Comparison of ENCODE assay signal across 1 cellular context in genomic region chr15:83462953-83463433, GRCh38.
A peak's percentile ranks its signal among the peaks of the same experiment; 100 is the strongest.
TF ChIP-seq lines count a peak whose summit lies in the region.

No MANE protein-coding gene starts in this region.

TF ChIP-seq in K562, 482 proteins besides CTCF, POLR2A, EP300 and RAD21 (continued from another document and continues in another):
- TF ChIP-seq ATF2 (CRISPR knock-in tag; IDR thresholded peaks at IDR 0.05) = no peak
- peak; percentile 46 for TF ChIP-seq HES1 (IDR thresholded peaks at IDR 0.05; ENCODE audit: low read depth)
- TF ChIP-seq CEBPB (tag; IDR thresholded peaks at IDR 0.05) = no peak
- peak; percentile 24; the same call in 1 of the 2 replicates for TF ChIP-seq CREB3L1 (IDR thresholded peaks at IDR 0.05; ENCODE audit: borderline replicate concordance, low read depth)
- TF ChIP-seq CBFA2T2 (conservative IDR thresholded peaks at IDR 0.05) = peak; percentile 95
- TF ChIP-seq FOXK2 (conservative IDR thresholded peaks at IDR 0.05 in 1 of 2, IDR thresholded peaks at IDR 0.05 in 1 of 2; ENCODE audit: low read depth in 2 of 2) = peak in 1 of 2 experiments; percentile 20; a peak in 1 of 4 replicates
- TF ChIP-seq THAP7 (CRISPR knock-in tag; IDR thresholded peaks at IDR 0.05) = no peak
- no peak; the same call in 1 of the 2 replicates for TF ChIP-seq RAD51 (IDR thresholded peaks at IDR 0.05; ENCODE audit: borderline replicate concordance, low read depth)
- no peak for TF ChIP-seq BRF2 (IDR thresholded peaks at IDR 0.05; ENCODE audit: borderline replicate concordance, insufficient read depth, insufficient read length)
- peak; percentile 87 for TF ChIP-seq SOX6 (IDR thresholded peaks at IDR 0.05)
- TF ChIP-seq ZNF165 (CRISPR knock-in tag; IDR thresholded peaks at IDR 0.05; ENCODE audit: borderline replicate concordance) = no peak
- TF ChIP-seq ARID3A (IDR thresholded peaks at IDR 0.05; ENCODE audit: borderline replicate concordance, low read depth, low read length) = peak; percentile 74; the same call in 1 of the 2 replicates
- TF ChIP-seq POLR3A (IDR thresholded peaks at IDR 0.05; ENCODE audit: borderline replicate concordance, extremely low read depth, insufficient read depth, insufficient read length) = no peak
- peak in 1 of 2 experiments; percentile 77; a peak in 2 of 4 replicates for TF ChIP-seq RCOR1 (IDR thresholded peaks at IDR 0.05; ENCODE audit: borderline replicate concordance in 1 of 2, low read depth in 2 of 2, low read length in 2 of 2)
- TF ChIP-seq VEZF1 (CRISPR knock-in tag; IDR thresholded peaks at IDR 0.05) = peak; percentile 39; the same call in 1 of the 2 replicates
- TF ChIP-seq KLF6 (CRISPR knock-in tag; IDR thresholded peaks at IDR 0.05; ENCODE audit: borderline replicate concordance) = no peak
- no peak for TF ChIP-seq SMARCA5 (IDR thresholded peaks at IDR 0.05)
- TF ChIP-seq MTA1 (IDR thresholded peaks at IDR 0.05; ENCODE audit: borderline replicate concordance) = 0 out of 2 replicates have a peak, but pooled peaks have one; percentile 9
- no peak for TF ChIP-seq ZC3H11A (IDR thresholded peaks at IDR 0.05; ENCODE audit: low read depth, low read length)
- TF ChIP-seq PBX2 (CRISPR knock-in tag; IDR thresholded peaks at IDR 0.05; ENCODE audit: low read depth) = no peak
- TF ChIP-seq PBX2 (tag; conservative IDR thresholded peaks at IDR 0.05; ENCODE audit: low read depth) = no peak; the same call in 1 of the 2 replicates
- no peak for TF ChIP-seq E2F4 (CRISPR knock-in tag; IDR thresholded peaks at IDR 0.05; ENCODE audit: low read depth)
- no peak for TF ChIP-seq PHTF2 (CRISPR knock-in tag; IDR thresholded peaks at IDR 0.05)
- TF ChIP-seq PHF8 (IDR thresholded peaks at IDR 0.05; ENCODE audit: borderline replicate concordance, low read length) = no peak
- 0 out of 2 replicates have a peak, but pooled peaks have one; percentile 12 for TF ChIP-seq TCF7L2 (IDR thresholded peaks at IDR 0.05; ENCODE audit: low read depth, low read length)
- no peak for TF ChIP-seq BDP1 (IDR thresholded peaks at IDR 0.05; ENCODE audit: insufficient read depth, insufficient read length)
- no peak for TF ChIP-seq POLR2AphosphoS2 (IDR thresholded peaks at IDR 0.05; ENCODE audit: low read length)
- peak; percentile 75 for TF ChIP-seq ZNF766 (CRISPR knock-in tag; conservative IDR thresholded peaks at IDR 0.05)
- peak; percentile 33; the same call in 1 of the 2 replicates for TF ChIP-seq PKNOX1 (IDR thresholded peaks at IDR 0.05)
- no peak for TF ChIP-seq ZNF12 (CRISPR knock-in tag; IDR thresholded peaks at IDR 0.05)
- peak; percentile 75 for TF ChIP-seq FOSL1 (tag; conservative IDR thresholded peaks at IDR 0.05)
- no peak for TF ChIP-seq PHB (CRISPR knock-in tag; IDR thresholded peaks at IDR 0.05)
- TF ChIP-seq MNT (conservative IDR thresholded peaks at IDR 0.05) = peak in 1 of 2 experiments; percentile 44; a peak in 1 of 4 replicates
- no peak for TF ChIP-seq NR4A1 (CRISPR knock-in tag; IDR thresholded peaks at IDR 0.05)
- TF ChIP-seq NR4A1 (tag; IDR thresholded peaks at IDR 0.05) = 0 out of 2 replicates have a peak, but pooled peaks have one; percentile 55
- TF ChIP-seq PRDM10 (IDR thresholded peaks at IDR 0.05; ENCODE audit: partially characterized antibody) = peak; percentile 26
- TF ChIP-seq ZNF146 (CRISPR knock-in tag; IDR thresholded peaks at IDR 0.05; ENCODE audit: unreplicated experiment) = no peak
- TF ChIP-seq PML (IDR thresholded peaks at IDR 0.05; ENCODE audit: low read length) = peak; percentile 95
- TF ChIP-seq FOXA3 (CRISPR knock-in tag; conservative IDR thresholded peaks at IDR 0.05 in 1 of 2, IDR thresholded peaks at IDR 0.05 in 1 of 2) = peak; percentile 29 to 86; a peak in 2 of 4 replicates
- 0 out of 2 replicates have a peak, but pooled peaks have one; percentile 16 for TF ChIP-seq EHMT2 (IDR thresholded peaks at IDR 0.05)
